ENCODE assay signal across 22 cellular contexts in the genomic region with DNA sequence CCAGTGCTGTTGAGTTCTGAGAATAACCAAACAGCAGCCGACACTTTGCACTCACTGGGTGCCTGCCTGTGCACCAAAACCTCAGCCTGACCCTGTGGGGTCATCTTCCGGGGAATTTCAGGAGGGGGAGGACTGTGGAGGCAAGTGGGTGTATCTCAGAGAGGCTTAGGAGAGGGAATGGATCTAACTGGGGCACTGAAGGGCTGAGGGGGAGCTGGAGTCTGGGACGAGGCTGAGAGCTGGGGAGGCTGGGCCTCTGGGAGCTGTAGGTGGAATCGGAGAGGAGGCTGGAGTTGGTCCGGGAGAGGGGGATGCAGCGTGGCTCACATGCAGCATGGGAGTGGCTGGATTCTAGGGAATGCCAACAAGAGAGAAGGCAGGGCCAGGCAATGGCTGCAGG.
"Had no signal": no experiment of that assay in that cellular context is flagged by ENCODE, and none has a peak within 500 bp of the region (broad histone marks: within the 10 kb centered on the region; RNA-seq: fewer than 3 reads in every experiment).

No MANE protein-coding gene starts in this region.

- H3K4me3 ChIP-seq: colonic mucosa, esophagus squamous epithelium, gastrocnemius medialis, heart right ventricle, left lung, lower lobe of right lung, mucosa of descending colon had no signal

- ATAC-seq: effector memory CD8-positive, alpha-beta T cell; esophagus mucosa; gastrocnemius medialis; heart right ventricle; left cardiac atrium; left lung; left ventricle myocardium superior; lower lobe of right lung; mucosa of descending colon had no signal

- H3K36me3 ChIP-seq: colonic mucosa, esophagus squamous epithelium, gastrocnemius medialis, heart right ventricle, left lung, lower lobe of right lung had no signal

- H3K27me3 ChIP-seq: colonic mucosa, gastrocnemius medialis had no signal

- H3K4me1 ChIP-seq: gastrocnemius medialis had no signal

- H3K9me3 ChIP-seq: colonic mucosa, gastrocnemius medialis, heart right ventricle, lower lobe of right lung had no signal

- H3K27ac ChIP-seq: colonic mucosa, epithelial cell of prostate, esophagus squamous epithelium, gastrocnemius medialis, heart right ventricle, left lung, lower lobe of right lung had no signal

- DNase-seq: colonic mucosa; cortex of kidney; effector CD8-positive, alpha-beta T cell; effector memory CD8-positive, alpha-beta T cell; endodermal cell; erythroblast; esophagus squamous epithelium; foreskin fibroblast; foreskin melanocyte; gastrocnemius medialis; glutamatergic neuron; head of caudate nucleus; heart right ventricle; hippocampal formation; left cardiac atrium; left ventricle myocardium superior; lower lobe of right lung; mesenchymal stem cell had no signal
